Comparison of ENCODE assay signal across 14 cellular contexts in the genomic region with DNA sequence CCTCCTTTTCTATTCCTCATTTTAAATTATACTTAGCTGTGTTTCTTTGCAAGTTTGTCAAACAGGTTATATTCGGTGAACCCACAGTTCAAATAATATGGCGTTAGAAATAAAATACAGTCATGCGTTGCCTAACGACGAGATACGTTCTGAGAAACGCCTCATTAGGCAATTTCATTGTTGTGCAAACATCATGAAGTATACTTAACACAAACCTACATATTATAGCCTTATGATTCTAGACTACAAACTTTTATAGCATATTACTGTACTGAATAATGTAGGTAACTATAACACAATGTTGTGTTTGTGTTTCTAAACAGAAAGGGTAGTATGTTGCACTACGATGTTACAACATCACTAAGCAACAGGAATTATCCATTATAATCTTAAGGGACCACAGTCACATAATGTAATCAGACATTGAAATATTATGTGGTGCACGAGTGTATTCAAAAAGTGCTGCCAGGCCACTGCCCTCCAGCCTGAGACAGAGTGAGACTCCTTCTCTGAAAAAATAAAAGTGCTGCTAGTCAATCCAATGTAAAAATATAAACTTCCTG. TPM values are rescaled to one million over a fixed set of nuclear protein-coding genes. Genes with fewer than 3 reads are reported as not detected.
A peak's percentile ranks its signal among the peaks of the same experiment; 100 is the strongest.
DNase-seq lines count a peak whose midpoint lies in the region; ATAC-seq and TF ChIP-seq lines count a peak whose summit lies in the region.
"Had no signal": no experiment of that assay in that cellular context is flagged by ENCODE, and none has a peak within 500 bp of the region (broad histone marks: within the 10 kb centered on the region; RNA-seq: fewer than 3 reads in every experiment).

No MANE protein-coding gene starts in this region.

- H3K9ac ChIP-seq in colonic mucosa (ENCODE audit: low read depth in 2 of 2, low read length in 2 of 2), result peak overlapping the region in 1 of 2 donors; percentile 43

- H3K4me1 ChIP-seq in colonic mucosa (peaks cover 8% of the 10 kb centered on the region), hepatocyte (ENCODE audit: insufficient read depth) (peaks cover 9% of the 10 kb centered on the region)

- intact Hi-C loops in colonic mucosa (cut with DNase I), result no loop called here

- DNase-seq in DMS53 (lab: John Stamatoyannopoulos, UW) (peak; percentile 71), DMS53 treated with DMSO at 0.1 percent for 48 hours (lab: John Stamatoyannopoulos, UW; ENCODE audit: unreplicated experiment) (no peak), NCI-H2081 (lab: John Stamatoyannopoulos, UW) (peak; percentile 83 to 94), colonic mucosa (peak; percentile 20), progenitor cell of endocrine pancreas (ENCODE audit: low spot score, unreplicated experiment) (no peak), hepatocyte (ENCODE audit: low spot score) (no peak)
- DNase-seq: 8988T, EL, endodermal cell, islet precursor cell, NCI-H226 had no signal

- no peaks in the 10 kb centered on the region for H4K20me1 ChIP-seq in hepatocyte (ENCODE audit: insufficient read depth, poor library complexity, severe bottlenecking)

- no peaks in the 10 kb centered on the region for H3K9me2 ChIP-seq in hepatocyte (replicated peaks; ENCODE audit: insufficient read depth)

- H3K4me3 Mint-ChIP-seq in progenitor cell of endocrine pancreas (ENCODE audit: low read depth), result no peak overlapping the region
- H3K4me3 Mint-ChIP-seq: endodermal cell had no signal

- H3K4me3 ChIP-seq in colonic mucosa (no peak overlapping the region), hepatocyte (no peak overlapping the region)

- H3K27me3 ChIP-seq in colonic mucosa, result no peaks in the 10 kb centered on the region
- no peaks in the 10 kb centered on the region for H3K27me3 ChIP-seq in hepatocyte

- H3K36me3 ChIP-seq in colonic mucosa (no peaks in the 10 kb centered on the region), hepatocyte (replicated peaks; ENCODE audit: insufficient read depth, low read depth) (no peaks in the 10 kb centered on the region)

- no peaks in the 10 kb centered on the region for H3K9me3 ChIP-seq in colonic mucosa
- no peaks in the 10 kb centered on the region for H3K9me3 ChIP-seq in hepatocyte (ENCODE audit: low read depth)

- no peak for TF ChIP-seq CTCF in colonic mucosa (IDR thresholded peaks at IDR 0.05)
- no peak for TF ChIP-seq CTCF in progenitor cell of endocrine pancreas (IDR thresholded peaks at IDR 0.05; ENCODE audit: unreplicated experiment)
- no peak for TF ChIP-seq CTCF in hepatocyte (IDR thresholded peaks at IDR 0.05; ENCODE audit: poor library complexity)

- peaks cover 32% of the 10 kb centered on the region for H3K4me1 Mint-ChIP-seq in progenitor cell of endocrine pancreas (ENCODE audit: low read depth)

- no peak overlapping the region for H2AFZ ChIP-seq in hepatocyte

- WGBS in hepatocyte (ENCODE audit: low lambda C conversion rate, missing lambda C conversion rate), result 89% methylated on average over 9 of the region's 9 CpGs

- H3K9me3 Mint-ChIP-seq in progenitor cell of endocrine pancreas (ENCODE audit: low read depth), result no peaks in the 10 kb centered on the region
- H3K9me3 Mint-ChIP-seq: activated T-helper 2 cell treated with anti-CD3 and anti-CD28 coated beads, Interferon-gamma antibody, Interleukin-2, Interleukin-4, amounts not matched to agents 10 μg/mL and 5 μg/mL and 100 μg/mL, durations not matched to agents 14 hours and 24 hours and 36 hours; endodermal cell had no signal

- no peaks in the 10 kb centered on the region for H3K36me3 Mint-ChIP-seq in progenitor cell of endocrine pancreas (ENCODE audit: insufficient read depth)

- ATAC-seq in GM21576 (IDR thresholded peaks at IDR 0.05; ENCODE audit: unreplicated experiment) (no peak), HG03108 (IDR thresholded peaks at IDR 0.05; ENCODE audit: unreplicated experiment) (no peak)

- peak overlapping the region; percentile 37 for H3K27ac Mint-ChIP-seq in progenitor cell of endocrine pancreas
- H3K27ac Mint-ChIP-seq: endodermal cell had no signal

- H3K4me2 ChIP-seq in hepatocyte, result no peak overlapping the region

- H3K27me3 Mint-ChIP-seq in progenitor cell of endocrine pancreas, result no peaks in the 10 kb centered on the region

- peaks cover 14% of the 10 kb centered on the region for H3K79me2 ChIP-seq in hepatocyte

- H3K27ac ChIP-seq in colonic mucosa (peak overlapping the region; percentile 90), hepatocyte (no peak overlapping the region)

RNA-seq across cellular contexts. Expression of gene SMC2, which starts 3.0 kb away (rescaled TPM):
- total RNA-seq in colonic mucosa, result 10 to 100 TPM; 14.4 to 37.2 TPM
- total RNA-seq in progenitor cell of endocrine pancreas, result 26.6 and 28.2 TPM in 2 replicates
- total RNA-seq in hepatocyte, result 11.8 and 12.0 TPM in 2 replicates
- polyA plus RNA-seq in hepatocyte, result 11.5 and 16.6 TPM in 2 replicates

Comparison
In these comparisons a context has a peak if more than half of its experiments do, and no peak if none do; other contexts are left out.
1. DNase-seq: peak in DMS53 (single experiment), NCI-H2081 (2 of 2) and colonic mucosa (single experiment); none in DMS53 treated with DMSO at 0.1 percent for 48 hours (single experiment), progenitor cell of endocrine pancreas (single experiment) and hepatocyte (single experiment).